Comparison of ENCODE assay signal across 7 cellular contexts in the genomic region with DNA sequence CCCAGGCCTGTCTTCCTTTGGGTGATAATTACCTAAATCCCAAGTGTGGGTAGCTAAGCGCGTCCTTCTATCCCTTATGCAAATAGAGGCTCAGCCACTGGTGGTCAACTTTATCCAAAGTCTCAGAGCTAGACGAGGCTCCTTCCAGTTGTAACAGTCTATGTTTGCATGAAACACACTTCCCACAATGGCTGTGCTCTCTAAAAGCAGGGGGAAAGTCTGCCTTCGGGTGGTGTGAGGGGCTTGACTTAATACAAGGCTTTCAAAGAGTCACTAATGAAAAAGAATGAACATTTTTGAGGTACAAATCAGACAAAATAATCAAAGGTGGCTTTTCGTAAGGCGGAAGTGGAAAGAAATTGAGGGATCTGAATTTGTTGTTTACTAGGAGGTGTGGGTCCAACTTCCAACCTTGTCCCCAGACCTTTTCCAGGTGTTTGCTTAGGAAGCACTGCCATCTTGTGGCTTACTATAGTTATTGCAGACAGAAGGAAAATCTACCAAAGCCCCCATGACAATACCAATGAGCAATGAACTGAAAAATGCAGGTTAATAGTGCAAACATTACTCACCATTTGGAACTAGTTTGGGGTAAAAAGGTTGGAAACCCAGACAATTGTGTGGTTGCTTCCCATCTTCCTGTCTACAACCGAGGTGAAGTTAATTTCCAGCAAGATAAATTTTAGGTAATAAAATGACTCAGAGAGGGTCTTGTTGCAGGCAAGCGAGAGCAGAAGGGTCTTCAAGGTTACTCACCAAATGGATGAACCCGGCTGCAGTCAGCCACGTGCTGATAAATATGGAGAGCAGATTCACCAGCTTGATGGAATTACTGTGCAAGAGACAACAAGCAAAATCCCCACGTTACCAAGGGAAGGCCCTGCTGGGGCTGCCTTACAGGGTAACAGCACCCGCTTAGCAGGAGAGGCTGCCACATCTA.
DNase-seq lines count a peak whose midpoint lies in the region; ATAC-seq and TF ChIP-seq lines count a peak whose summit lies in the region.

No MANE protein-coding gene starts in this region.

- H3K9ac ChIP-seq in DND-41 (ENCODE audit: low read depth, low read length), result no peak overlapping the region

- H2AFZ ChIP-seq in DND-41 (ENCODE audit: low read depth, low read length), result no peak overlapping the region

- peak; percentile 54; the same call in 1 of the 3 replicates for ATAC-seq in DND-41 (ENCODE audit: insufficient read depth, low read depth)
- ATAC-seq in GM21576 (IDR thresholded peaks at IDR 0.05; ENCODE audit: unreplicated experiment), result peak; percentile 58

- no peak overlapping the region for H3K4me2 ChIP-seq in DND-41 (ENCODE audit: insufficient read depth, low read length)

- in situ Hi-C loops in astrocyte of the cerebellum (cut with HindIII; ENCODE audit: low sequenced_read_pairs), result no loop called here

- DNase-seq in DND-41 (peak; percentile 26), NCI-H146 (lab: John Stamatoyannopoulos, UW) (peak; percentile 30), astrocyte of the cerebellum (ENCODE audit: low read depth) (peak; percentile 86), iPS DF 19.7 (ENCODE audit: low read depth, low spot score) (peak; percentile 33), stomach (no peak), ureter (ENCODE audit: low spot score) (no peak)

- H3K36me3 ChIP-seq in DND-41 (ENCODE audit: insufficient read depth, low read length), result no peaks in the 10 kb centered on the region
- no peaks in the 10 kb centered on the region for H3K36me3 ChIP-seq in stomach

- no peak for TF ChIP-seq EP300 in stomach (IDR thresholded peaks at IDR 0.05)

- H3K9me3 ChIP-seq in DND-41 (ENCODE audit: insufficient read depth, low read length, severe bottlenecking) (no peaks in the 10 kb centered on the region), stomach (no peaks in the 10 kb centered on the region)

- H3K27ac ChIP-seq in DND-41 (ENCODE audit: low read length) (no peak overlapping the region), stomach (no peak overlapping the region)

- WGBS in stomach, 5 donors, result 50 to 52% (median 51%) methylated on average over 12 of the region's 12 CpGs

- H3K27me3 ChIP-seq in DND-41 (ENCODE audit: insufficient read depth, low read length, poor library complexity) (peaks cover 14% of the 10 kb centered on the region), stomach (no peaks in the 10 kb centered on the region)

- no peaks in the 10 kb centered on the region for H3K79me2 ChIP-seq in DND-41 (ENCODE audit: insufficient read depth, low read length)

- intact Hi-C loops in stomach (cut with DNase I; ENCODE audit: low total_unique reads), result no loop called here

- H3K4me3 ChIP-seq in DND-41 (ENCODE audit: low read depth in 1 of 2, low read length in 2 of 2), result no peak overlapping the region
- no peak overlapping the region for H3K4me3 ChIP-seq in astrocyte of the cerebellum (ENCODE audit: low read depth, low read length)
- no peak overlapping the region for H3K4me3 ChIP-seq in stomach

- no peaks in the 10 kb centered on the region for H4K20me1 ChIP-seq in DND-41 (ENCODE audit: insufficient read depth, low read length)

- no peak for TF ChIP-seq POLR2A in stomach (IDR thresholded peaks at IDR 0.05)

- no peaks in the 10 kb centered on the region for H3K4me1 ChIP-seq in DND-41 (ENCODE audit: insufficient read depth, low read length)
- peaks cover 0 to 19% (median 6%) of the 10 kb centered on the region in 4 donors for H3K4me1 ChIP-seq in stomach

- TF ChIP-seq CTCF in DND-41 (IDR thresholded peaks at IDR 0.05; ENCODE audit: borderline replicate concordance, extremely low read depth, low read length, poor library complexity, severe bottlenecking) (peak; percentile 84), astrocyte of the cerebellum (IDR thresholded peaks at IDR 0.05; ENCODE audit: low read depth, low read length, missing control alignments) (peak; percentile 77), stomach (IDR thresholded peaks at IDR 0.05) (peak in 5 of 7 experiments; percentile 67 to 75 (median 72))

Comparison
In these comparisons a context has a peak if more than half of its experiments do, and no peak if none do; other contexts are left out.
1. DNase-seq: peak in DND-41 (single experiment), NCI-H146 (single experiment), astrocyte of the cerebellum (single experiment) and iPS DF 19.7 (single experiment); none in stomach (single experiment) and ureter (single experiment).
2. Peak in every context shown above with its lines, with median percentiles within 50 percentile points of each other: CTCF ChIP-seq.